In the genomic region with DNA sequence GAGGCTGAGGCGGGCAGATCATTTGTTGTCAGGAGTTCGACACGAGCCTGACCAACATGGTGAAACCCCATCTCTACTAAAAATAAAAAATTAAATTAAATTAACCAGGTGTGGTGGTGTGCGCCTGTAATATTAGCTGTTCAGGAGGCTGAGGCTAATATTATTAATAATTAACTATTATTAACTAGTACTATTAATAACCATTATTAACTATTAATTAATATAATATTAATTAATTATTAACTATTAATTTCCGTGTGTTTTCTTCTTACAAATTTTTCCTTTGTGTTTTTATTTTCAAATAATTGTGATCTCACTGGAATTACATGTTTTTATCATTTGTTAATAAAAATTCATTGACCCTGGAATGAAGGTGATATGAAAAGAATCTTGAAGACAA, we compare ENCODE assay signal across 25 cellular contexts.
"Had no signal": no experiment of that assay in that cellular context is flagged by ENCODE, and none has a peak within 500 bp of the region (broad histone marks: within the 10 kb centered on the region; RNA-seq: fewer than 3 reads in every experiment).

No MANE protein-coding gene starts in this region.

- H3K27me3 ChIP-seq: neural progenitor cell, pancreas, right lobe of liver, sigmoid colon, stomach, thyroid gland, tibial nerve, upper lobe of left lung, vagina had no signal

- H3K4me3 ChIP-seq: neural progenitor cell, pancreas, prostate gland, right lobe of liver, sigmoid colon, stomach, thoracic aorta, thyroid gland, tibial nerve, upper lobe of left lung, vagina had no signal

- H3K9ac ChIP-seq: neural progenitor cell had no signal

- ATAC-seq: natural killer cell; pancreas; right cardiac atrium; right lobe of liver; stimulated activated effector memory CD8-positive, alpha-beta T cell treated with anti-CD3 and anti-CD28 coated beads, Interleukin-12 subunit alpha, Interleukin-12 subunit beta, amount 100 ng/mL, for 72 hours; stimulated activated naive B cell treated with anti-CD40 and anti-IgM and Interleukin-4, amounts not matched to agents 10 μg/mL and 1 μg/mL and 100 μg/mL, for 72 hours had no signal

- H3K4me1 ChIP-seq: neural progenitor cell, pancreas, prostate gland, right lobe of liver, sigmoid colon, stomach, thyroid gland, tibial nerve, upper lobe of left lung, vagina had no signal

- H3K4me2 ChIP-seq: neural progenitor cell had no signal

- FAIRE-seq: pancreas, small intestine, urothelium cell line had no signal

- H2AFZ ChIP-seq: neural progenitor cell had no signal

- H3K27ac ChIP-seq: neural progenitor cell, pancreas, prostate gland, right lobe of liver, sigmoid colon, stomach, thoracic aorta, thyroid gland, tibial nerve, upper lobe of left lung, vagina had no signal

- H3K36me3 ChIP-seq: neural progenitor cell, pancreas, prostate gland, right lobe of liver, sigmoid colon, stomach, thoracic aorta, thyroid gland, tibial nerve, upper lobe of left lung, vagina had no signal

- DNase-seq: natural killer cell; occipital lobe; pancreas; retina; right cardiac atrium; right lobe of liver; sigmoid colon; small intestine; stimulated activated CD4-positive, alpha-beta T cell treated with anti-CD3 and anti-CD28 coated beads, Interleukin-15, amount 100 ng/mL, for 24 hours; stimulated activated CD4-positive, alpha-beta T cell treated with anti-CD3 and anti-CD28 coated beads, Interleukin-2, amount 100 ng/mL, for 24 hours; stimulated activated CD4-positive, alpha-beta T cell treated with anti-CD3 and anti-CD28 coated beads, Interleukin-2, amount 100 ng/mL, for 48 hours; stimulated activated CD4-positive, alpha-beta T cell treated with anti-CD3 and anti-CD28 coated beads, Interleukin-4, amount 100 ng/mL, for 24 hours; stimulated activated naive B cell treated with anti-CD40 and anti-IgM and Interleukin-4, amounts not matched to agents 10 μg/mL and 1 μg/mL and 100 μg/mL, for 72 hours; stimulated activated naive CD4-positive, alpha-beta T cell treated with Interleukin-2 at 50 U/mL for 16 hours; stomach; thyroid gland; trophoblast cell; upper lobe of left lung had no signal

- H3K9me3 ChIP-seq: pancreas, prostate gland, right lobe of liver, sigmoid colon, stomach, thoracic aorta, thyroid gland, tibial nerve, upper lobe of left lung, vagina had no signal
